In genomic region chr2:183172220-183172887, GRCh38 we compare ENCODE assay signal across 1 cellular context.
TF ChIP-seq lines count a peak whose summit lies in the region.

No MANE protein-coding gene starts in this region.

TF ChIP-seq in GM23338, 12 proteins besides CTCF, POLR2A, EP300 and RAD21 (continued from another document):
- TF ChIP-seq ZNF462 (CRISPR knock-in tag; IDR thresholded peaks at IDR 0.05) = no peak
- TF ChIP-seq NANOG (IDR thresholded peaks at IDR 0.05; ENCODE audit: borderline replicate concordance) = no peak
- TF ChIP-seq EZH2 (IDR thresholded peaks at IDR 0.05; ENCODE audit: low read depth, unreplicated experiment) = no peak
- TF ChIP-seq ZNF114 (CRISPR knock-in tag; IDR thresholded peaks at IDR 0.05) = no peak
TF ChIP-seq in GM23338: peak in this region for 0.
